In the genomic region with DNA sequence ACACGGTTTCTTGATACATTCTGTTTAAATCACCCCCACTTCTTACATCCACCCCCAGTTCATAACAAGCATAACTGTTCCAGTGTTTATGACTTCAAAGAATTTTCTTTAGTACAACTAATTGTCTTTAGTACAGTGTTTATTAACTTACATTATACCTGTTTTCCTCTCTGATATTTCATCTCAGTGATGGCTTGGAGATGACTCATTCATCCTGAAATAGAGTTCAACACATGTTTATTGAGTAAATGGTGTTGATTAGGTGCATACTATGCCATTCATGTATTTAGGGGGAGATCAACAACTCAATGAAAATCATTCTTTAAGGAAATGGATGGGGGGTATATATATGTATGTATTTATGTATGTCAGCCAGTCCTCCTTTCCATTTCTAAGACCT, we compare ENCODE assay signal across 18 cellular contexts. TPM values are rescaled to one million over a fixed set of nuclear protein-coding genes. Genes with fewer than 3 reads are reported as not detected.
"Had no signal": no experiment of that assay in that cellular context is flagged by ENCODE, and none has a peak within 500 bp of the region (broad histone marks: within the 10 kb centered on the region; RNA-seq: fewer than 3 reads in every experiment).

No MANE protein-coding gene starts in this region.

- FAIRE-seq: endometrium had no signal

- ATAC-seq: activated T-cell treated with anti-CD3 and anti-CD28 coated beads, Interleukin-2, amount 50 U/mL, for 72 hours; esophagus mucosa; lower lobe of right lung; stimulated activated naive B cell treated with anti-CD40 and anti-IgM and Interleukin-4, amounts not matched to agents 10 μg/mL and 1 μg/mL and 100 μg/mL, for 72 hours had no signal

- DNase-seq: activated CD4-positive, alpha-beta T cell treated with anti-CD3 and anti-CD28 coated beads for 1 hour; activated effector memory CD4-positive, alpha-beta T cell treated with anti-CD3 and anti-CD28 coated beads, Interleukin-2, amount 50 U/mL, for 16 hours; activated naive CD4-positive, alpha-beta T cell treated with anti-CD3 and anti-CD28 coated beads, Interleukin-2, amount 50 U/mL, for 16 hours; activated T-cell treated with anti-CD3 and anti-CD28 coated beads, Interleukin-2, amount 50 U/mL, for 72 hours; aorta; brain microvascular endothelial cell; lower lobe of right lung; midbrain; nephron progenitor cell; nucleus accumbens; retina; stimulated activated naive B cell treated with anti-CD40 and anti-IgM and Interleukin-4, amounts not matched to agents 10 μg/mL and 1 μg/mL and 100 μg/mL, for 72 hours; T-helper 2 cell; thyroid gland; WERI-Rb-1 had no signal

- H3K9me3 ChIP-seq: lower lobe of right lung, thyroid gland had no signal

- H3K27ac ChIP-seq: brain microvascular endothelial cell, lower lobe of right lung, WERI-Rb-1 had no signal

- H3K36me3 ChIP-seq: brain microvascular endothelial cell, lower lobe of right lung, thyroid gland, WERI-Rb-1 had no signal

- H3K4me3 ChIP-seq: lower lobe of right lung, thyroid gland had no signal

- H3K27me3 ChIP-seq: brain microvascular endothelial cell, thyroid gland had no signal

RNA-seq across cellular contexts. Expression of a gene that starts 21.7 kb away (rescaled TPM):
- total RNA-seq: activated CD8-positive, alpha-beta memory T cell treated with anti-CD3 and anti-CD28 coated beads for 36 hours; activated T-cell treated with anti-CD3 and anti-CD28 coated beads, Interleukin-2, amount 50 U/mL, for 72 hours; esophagus mucosa had no signal
